8 cellular contexts compared by ENCODE assay signal in the genomic region with DNA sequence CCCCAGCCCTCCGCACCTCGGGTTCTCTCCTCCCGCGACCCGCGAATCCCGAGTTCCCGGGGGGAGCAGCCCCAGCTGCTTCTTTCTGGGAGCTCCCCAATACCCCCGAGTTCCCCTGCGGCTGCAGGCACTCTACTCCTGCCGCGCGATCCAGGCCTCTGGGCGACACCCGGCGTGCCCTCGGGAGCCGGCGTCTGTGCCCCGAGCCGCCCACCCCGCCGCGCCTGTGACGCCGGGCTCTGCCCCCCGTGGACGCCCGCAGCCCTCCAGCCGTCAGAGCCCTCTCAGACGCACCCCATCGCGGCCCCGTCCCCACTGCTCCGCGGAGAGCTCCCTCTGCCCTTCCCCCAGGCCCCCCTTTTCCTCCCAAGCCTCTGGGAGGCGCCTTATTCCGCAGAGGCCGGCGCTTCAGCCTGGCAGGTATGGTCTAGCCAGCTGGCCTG. TPM values are rescaled to one million over a fixed set of nuclear protein-coding genes. Genes with fewer than 3 reads are reported as not detected.
DNase-seq lines count a peak whose midpoint lies in the region; ATAC-seq and TF ChIP-seq lines count a peak whose summit lies in the region.

No MANE protein-coding gene starts in this region.

- DNase-seq in foreskin keratinocyte (no peak), NCI-H1048 (lab: John Stamatoyannopoulos, UW) (no peak)

- ATAC-seq in HG02610 (IDR thresholded peaks at IDR 0.05; ENCODE audit: unreplicated experiment) (peak; percentile 11), foreskin keratinocyte (peak; percentile 38), GM18867 (IDR thresholded peaks at IDR 0.05; ENCODE audit: unreplicated experiment) (no peak), HG03439 (IDR thresholded peaks at IDR 0.05; ENCODE audit: unreplicated experiment) (no peak)

- H3K4me3 ChIP-seq in GM12875 (ENCODE audit: low read depth, low read length) (peak overlapping the region; percentile 41), parathyroid adenoma (ENCODE audit: low read depth, low read length) (peak overlapping the region; percentile 47)

- no peak overlapping the region for H3K9ac ChIP-seq in parathyroid adenoma

- H3K36me3 ChIP-seq in parathyroid adenoma (ENCODE audit: control insufficient read depth, insufficient read depth, low read length), result no peaks in the 10 kb centered on the region

- H3K4me2 ChIP-seq in parathyroid adenoma (ENCODE audit: low read length), result peak overlapping the region; percentile 68

- no peak for TF ChIP-seq CTCF in GM12875 (IDR thresholded peaks at IDR 0.05; ENCODE audit: borderline replicate concordance, insufficient read depth, low read depth, low read length)
- peak; percentile 43 for TF ChIP-seq CTCF in VCaP (conservative IDR thresholded peaks at IDR 0.05)
- TF ChIP-seq CTCF in foreskin keratinocyte (conservative IDR thresholded peaks at IDR 0.05), result no peak
- TF ChIP-seq CTCF in parathyroid adenoma (IDR thresholded peaks at IDR 0.05), result no peak

- no peaks in the 10 kb centered on the region for H3K9me3 ChIP-seq in parathyroid adenoma (ENCODE audit: control insufficient read depth, low read length)

- H3K27me3 ChIP-seq in foreskin keratinocyte (peaks cover 31% of the 10 kb centered on the region), parathyroid adenoma (ENCODE audit: control insufficient read depth, insufficient read depth, low read length) (no peaks in the 10 kb centered on the region)

- peak overlapping the region; percentile 69 for H3K27ac ChIP-seq in VCaP
- H3K27ac ChIP-seq in foreskin keratinocyte, result no peak overlapping the region
- H3K27ac ChIP-seq in parathyroid adenoma, result no peak overlapping the region

- H3K4me1 ChIP-seq in foreskin keratinocyte (no peaks in the 10 kb centered on the region), parathyroid adenoma (no peaks in the 10 kb centered on the region)

- peak overlapping the region; percentile 90 for H2AFZ ChIP-seq in parathyroid adenoma

- H3K79me2 ChIP-seq in parathyroid adenoma, result no peaks in the 10 kb centered on the region

RNA-seq across cellular contexts. Expression of a gene that starts 0.4 kb away (rescaled TPM):
- 0.75 and 1.4 TPM in 2 replicates for total RNA-seq in foreskin keratinocyte
- polyA plus RNA-seq in foreskin keratinocyte, result 0.68 and 1.1 TPM in 2 replicates

RNA-seq across cellular contexts. Expression of a gene that starts 56.0 kb away (rescaled TPM):
- 0.92 and 2.2 TPM in 2 replicates for total RNA-seq in foreskin keratinocyte
- polyA plus RNA-seq in foreskin keratinocyte, result 0.57 and 1.4 TPM in 2 replicates

Comparison
In these comparisons a context has a peak if more than half of its experiments do, and no peak if none do; other contexts are left out.
1. ATAC-seq: peak in HG02610 (single experiment) and foreskin keratinocyte (single experiment); none in GM18867 (single experiment) and HG03439 (single experiment).